In genomic region chr16:2459647-2460390, GRCh38 we compare ENCODE assay signal across 8 cellular contexts.
DNase-seq lines count a peak whose midpoint lies in the region; ATAC-seq and TF ChIP-seq lines count a peak whose summit lies in the region.

TEDC2 (plus strand) TSS chr16:2460109; CDS start chr16:2460145, 36 bp downstream.

- no peak for TF ChIP-seq CTCF in choroid plexus epithelial cell (conservative IDR thresholded peaks at IDR 0.05; ENCODE audit: low read depth, low read length)

- peak; percentile 81 for ATAC-seq in HG03442 (IDR thresholded peaks at IDR 0.05; ENCODE audit: unreplicated experiment)

- peak within 1 kb of the TSS; percentile 60 for H3K4me3 ChIP-seq in choroid plexus epithelial cell (ENCODE audit: low read depth, low read length)

- DNase-seq in Ammon's horn (ENCODE audit: low spot score) (peak; percentile 97), GM19238 (ENCODE audit: insufficient read length, low spot score) (peak; percentile 100), NCI-H524 (lab: John Stamatoyannopoulos, UW) (peak; percentile 96 to 98), choroid plexus epithelial cell (ENCODE audit: low read depth) (peak; percentile 94), kidney tubule cell (ENCODE audit: low spot score) (peak; percentile 96)
- DNase-seq in activated CD4-positive, alpha-beta T cell treated with anti-CD3 and anti-CD28 coated beads for 24 hours (ENCODE audit: low read depth in 2 of 2) = peak; percentile 97
- DNase-seq in stimulated activated CD4-positive, alpha-beta T cell treated with anti-CD3 and anti-CD28 coated beads, Interleukin-1b, Interleukin-23, amount 100 ng/mL, for 24 hours (ENCODE audit: low read depth in 4 of 4, low spot score in 1 of 4) = peak; percentile 95 to 99 (median 98)

Comparison
In these comparisons a context has a peak if more than half of its experiments do, and no peak if none do; other contexts are left out.
1. Peak in every context shown above with its lines: DNase-seq, ATAC-seq and H3K4me3 ChIP-seq.